ENCODE assay signal across 15 cellular contexts in the genomic region with DNA sequence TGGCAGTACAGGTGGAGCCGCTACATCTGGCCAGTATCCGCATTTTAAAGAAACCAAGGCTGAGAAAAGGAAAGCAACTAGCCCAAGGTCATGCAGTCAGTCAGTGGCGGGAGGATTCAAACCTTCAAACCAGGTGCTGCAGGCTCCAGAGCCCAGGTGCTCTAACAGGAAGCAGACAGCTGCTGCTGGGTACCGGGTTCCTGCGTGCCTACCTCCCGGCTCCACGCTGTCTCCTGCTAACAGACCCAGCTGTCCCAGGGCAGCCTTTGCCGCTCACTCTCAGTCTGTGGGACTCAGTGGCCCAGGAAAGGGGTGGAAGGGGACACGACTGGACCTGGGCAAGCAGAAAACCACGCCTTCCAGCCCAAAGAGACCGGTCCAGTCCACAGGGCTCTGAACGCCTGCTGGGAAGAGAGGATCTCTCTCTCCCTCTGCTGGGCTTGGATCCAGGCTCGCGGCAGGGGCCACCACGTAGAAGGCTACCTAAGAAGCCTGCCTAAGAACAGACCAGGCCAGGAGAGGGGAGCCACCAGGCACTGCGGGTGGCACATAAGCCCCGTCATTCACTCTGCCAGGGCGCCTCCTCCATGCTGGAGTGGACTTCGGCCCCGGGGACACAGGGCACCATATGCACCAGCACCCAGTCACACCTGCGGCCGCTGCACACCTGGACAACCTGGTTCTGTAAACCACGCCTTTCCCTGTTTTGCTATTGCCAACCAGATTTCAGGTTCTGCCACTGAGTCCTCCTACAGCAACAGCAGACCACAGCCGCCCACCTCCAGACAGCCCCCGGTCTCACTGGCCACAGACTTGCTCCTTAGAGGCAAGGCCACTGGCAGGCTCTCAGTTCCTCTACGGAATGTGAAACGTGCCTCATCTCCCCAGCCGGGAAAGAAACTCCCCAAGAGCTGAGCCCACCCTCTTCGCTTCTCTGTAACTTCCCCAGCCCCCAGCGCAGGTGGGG. TPM values are rescaled to one million over a fixed set of nuclear protein-coding genes. Genes with fewer than 3 reads are reported as not detected.
DNase-seq lines count a peak whose midpoint lies in the region; ATAC-seq, FAIRE-seq and TF ChIP-seq lines count a peak whose summit lies in the region.
"Had no signal": no experiment of that assay in that cellular context is flagged by ENCODE, and none has a peak within 500 bp of the region (broad histone marks: within the 10 kb centered on the region; RNA-seq: fewer than 3 reads in every experiment).

No MANE protein-coding gene starts in this region.

- H3K4me1 ChIP-seq in right atrium auricular region (peaks cover 0 to 70% of the 10 kb centered on the region in 2 donors), H1 (replicated peaks in 1 of 4; ENCODE audit: control insufficient read depth in 3 of 4, insufficient read depth in 4 of 4, low read length in 3 of 4) (peaks cover 2 to 17% (median 6%) of the 10 kb centered on the region in 4 experiments; a peak in 6 of 7 replicates), uterus (peaks cover 12 to 39% of the 10 kb centered on the region in 2 donors)

- H3K9me3 Mint-ChIP-seq in nephron: no peaks in the 10 kb centered on the region
- H3K9me3 Mint-ChIP-seq: natural killer cell had no signal

- WGBS in H1 (ENCODE audit: extremely low coverage in 1 of 2, insufficient coverage in 1 of 2, insufficient read length in 1 of 2, insufficient replicate concordance in 2 of 2, low coverage in 1 of 2, low lambda C conversion rate in 2 of 2, missing lambda C conversion rate in 1 of 2), 2 experiments: 87% methylated on average over 30 of the region's 30 CpGs; no CpG with 5 or more reads in 1 of the 2 experiments

- peaks cover 8% of the 10 kb centered on the region for H3K79me1 ChIP-seq in H1 (ENCODE audit: low read depth, low read length)

- H3K23ac ChIP-seq in H1 (ENCODE audit: insufficient read length): no peak overlapping the region

- H3K36me3 Mint-ChIP-seq in nephron (ENCODE audit: low read depth): peaks cover 49% of the 10 kb centered on the region
- H3K36me3 Mint-ChIP-seq: natural killer cell had no signal

- intact Hi-C loops in left ventricle myocardium superior (cut with micrococcal nuclease): no loop called here
- intact Hi-C loops in uterus (cut with DNase I; ENCODE audit: low total_unique reads): no loop called here

- peaks cover 15 to 27% of the 10 kb centered on the region in 2 experiments for H4K20me1 ChIP-seq in H1 (replicated peaks in 1 of 2; ENCODE audit: control insufficient read depth in 1 of 2, insufficient read depth in 2 of 2, low read length in 2 of 2)

- no peak overlapping the region for H3K4me2 ChIP-seq in H1 (ENCODE audit: insufficient read depth in 1 of 2, low read depth in 2 of 2, low read length in 2 of 2)
- H3K4me2 ChIP-seq: KMS-11 had no signal

- TF ChIP-seq RAD21 in H1 (IDR thresholded peaks at IDR 0.05 in 1 of 2, conservative IDR thresholded peaks at IDR 0.05 in 1 of 2; ENCODE audit: low read depth in 2 of 2, low read length in 2 of 2): no peak

- TF ChIP-seq CTCF in right atrium auricular region (IDR thresholded peaks at IDR 0.05) (no peak), H1 (IDR thresholded peaks at IDR 0.05; ENCODE audit: control extremely low read depth in 1 of 3, insufficient read depth in 1 of 3, low read depth in 1 of 3, low read length in 3 of 3) (no peak), nephron (IDR thresholded peaks at IDR 0.05; ENCODE audit: unreplicated experiment in 3 of 3) (no peak), uterus (IDR thresholded peaks at IDR 0.05) (no peak)

- no peak overlapping the region for H2AK5ac ChIP-seq in H1 (ENCODE audit: low read depth, low read length)

- H2BK120ac ChIP-seq in H1 (replicated peaks; ENCODE audit: low read depth, low read length): no peak overlapping the region

- DNase-seq in right atrium auricular region (ENCODE audit: low spot score): no peak
- DNase-seq in left ventricle myocardium superior: no peak
- DNase-seq in H1 (ENCODE audit: low read depth in 1 of 2, low spot score in 2 of 2): no peak
- no peak for DNase-seq in uterus
- no peak for DNase-seq in globus pallidus (ENCODE audit: low spot score)
- DNase-seq in NCI-H1092 (lab: John Stamatoyannopoulos, UW): no peak
- DNase-seq: activated T-cell treated with anti-CD3 and anti-CD28 coated beads, Interleukin-2, amount 50 U/mL, for 48 hours; natural killer cell; NCI-H2227 treated with DMSO at 0.1 percent for 48 hours; SW 1271 had no signal

- H3K23me2 ChIP-seq in H1 (ENCODE audit: low read depth, low read length): peaks cover 7% of the 10 kb centered on the region; the same call in 1 of the 2 replicates

- H3K27ac ChIP-seq in right atrium auricular region: peak overlapping the region; percentile 99 to 100
- peak overlapping the region; percentile 57 for H3K27ac ChIP-seq in H1 (ENCODE audit: low read depth, low read length)
- peak overlapping the region; percentile 94 to 99 for H3K27ac ChIP-seq in uterus
- H3K27ac ChIP-seq: KMS-11 had no signal

- TF ChIP-seq POLR2A in H1 (IDR thresholded peaks at IDR 0.05; ENCODE audit: control extremely low read depth in 1 of 2, low read depth in 2 of 2, low read length in 2 of 2) (no peak; a peak in 1 of 3 replicates), uterus (IDR thresholded peaks at IDR 0.05) (no peak)

- H4K8ac ChIP-seq in H1 (ENCODE audit: extremely low read depth, insufficient read depth, low read length): peak overlapping the region; percentile 86

- CTCF ChIA-PET in H1 (lab: Charles Lee; ENCODE audit: partially characterized antibody): no interaction called here

- H2BK20ac ChIP-seq in H1 (ENCODE audit: low read length): no peak overlapping the region

- H3K4me1 Mint-ChIP-seq in nephron: peaks cover 30% of the 10 kb centered on the region

- POLR2A ChIA-PET in H1 (lab: Charles Lee; ENCODE audit: partially characterized antibody): interaction anchor here (0.6 to 24.8 kb wide), 5 partner anchors 11 to 76 kb away, joined by 3 to 870 read pairs (median 7); a partner anchor contains a TSS

- H3K4ac ChIP-seq in H1 (replicated peaks; ENCODE audit: insufficient read length, low read depth, low read length): no peak overlapping the region

- no peak overlapping the region for H2BK12ac ChIP-seq in H1 (ENCODE audit: low read depth, low read length)

- H3K9me3 ChIP-seq in right atrium auricular region: no peaks in the 10 kb centered on the region
- no peaks in the 10 kb centered on the region for H3K9me3 ChIP-seq in H1 (ENCODE audit: insufficient read depth in 2 of 2, low read depth in 1 of 2, low read length in 1 of 2)
- no peaks in the 10 kb centered on the region for H3K9me3 ChIP-seq in uterus

- H3K36me3 ChIP-seq in right atrium auricular region: peaks cover 75% of the 10 kb centered on the region
- H3K36me3 ChIP-seq in H1 (ENCODE audit: control insufficient read depth in 2 of 4, insufficient read depth in 4 of 4, low read length in 3 of 4): peaks cover 21 to 50% (median 37%) of the 10 kb centered on the region in 4 experiments
- H3K36me3 ChIP-seq in uterus: no peaks in the 10 kb centered on the region

- H2BK5ac ChIP-seq in H1 (ENCODE audit: low read depth, low read length): no peak overlapping the region; the same call in 1 of the 2 replicates

- H3K27me3 ChIP-seq in right atrium auricular region: no peaks in the 10 kb centered on the region
- no peaks in the 10 kb centered on the region for H3K27me3 ChIP-seq in H1 (replicated peaks in 1 of 4; ENCODE audit: control insufficient read depth in 3 of 4, extremely low read depth in 1 of 4, insufficient read depth in 3 of 4, low read length in 3 of 4)
- no peaks in the 10 kb centered on the region for H3K27me3 ChIP-seq in uterus

- H4K91ac ChIP-seq in H1 (replicated peaks; ENCODE audit: insufficient read length, low read length): no peak overlapping the region

- H3K27me3 Mint-ChIP-seq in nephron (ENCODE audit: low read depth): no peaks in the 10 kb centered on the region

- no peak overlapping the region for H2AFZ ChIP-seq in H1 (ENCODE audit: low read length)

- H4K5ac ChIP-seq in H1 (ENCODE audit: insufficient read length, low read depth, low read length): no peak overlapping the region

- TF ChIP-seq EP300 in H1 (IDR thresholded peaks at IDR 0.05; ENCODE audit: borderline replicate concordance in 1 of 2, low read depth in 2 of 2, low read length in 2 of 2): no peak

- FAIRE-seq in H1 (lab: Jason Lieb, UNC): no peak

- H3K4me3 ChIP-seq in right atrium auricular region (peak overlapping the region in 1 of 2 donors; percentile 2), H1 (ENCODE audit: extremely low read depth in 1 of 4, insufficient read depth in 2 of 4, low read depth in 3 of 4, low read length in 4 of 4) (no peak overlapping the region), uterus (no peak overlapping the region)

- ATAC-seq in left ventricle myocardium superior (no peak), GM18858 (IDR thresholded peaks at IDR 0.05; ENCODE audit: unreplicated experiment) (no peak)
- ATAC-seq: activated CD4-positive, CD25-positive, alpha-beta regulatory T cell treated with anti-CD3 and anti-CD28 coated beads, Interleukin-2, amount 50 U/mL, for 24 hours; natural killer cell had no signal

- no peak overlapping the region for H2BK15ac ChIP-seq in H1 (ENCODE audit: low read length)

- no peak overlapping the region for H3K14ac ChIP-seq in H1 (ENCODE audit: insufficient read length)

- H3K18ac ChIP-seq in H1 (ENCODE audit: extremely low read depth, low read length): no peak overlapping the region

- H3K56ac ChIP-seq in H1 (replicated peaks; ENCODE audit: insufficient read length, low read depth, low read length): no peak overlapping the region

- peak overlapping the region in 2 of 3 experiments; percentile 28 to 41 for H3K27ac Mint-ChIP-seq in nephron

- peaks cover 8 to 42% of the 10 kb centered on the region in 2 experiments; a peak in 3 of 4 replicates for H3K79me2 ChIP-seq in H1 (ENCODE audit: control insufficient read depth in 1 of 2, insufficient read depth in 2 of 2, low read length in 2 of 2)

- H3K4me3 Mint-ChIP-seq in nephron: no peak overlapping the region
- H3K4me3 Mint-ChIP-seq: natural killer cell had no signal

- no peak overlapping the region for H3K9ac ChIP-seq in H1 (replicated peaks in 1 of 4; ENCODE audit: extremely low read depth in 1 of 4, low read depth in 3 of 4, low read length in 3 of 4)
- H3K9ac ChIP-seq: KMS-11 had no signal

RNA-seq across cellular contexts. Expression of a gene that starts 4.6 kb away (rescaled TPM):
- total RNA-seq in right atrium auricular region (100 to 1,000 TPM in 1 of 2 donors, 10 to 100 TPM in 1; 46.2 to 202 TPM), left ventricle myocardium superior (68.5 TPM), uterus (100 to 1,000 TPM in 2 of 4 donors, 10 to 100 TPM in 1, 1 to 10 TPM in 1; 7.1 to 119 (median 91.9) TPM)
- total RNA-seq in H1 (2021; fragmentation: NEBNext Ultra II Directional; extraction: Animal tissue kit (Norgen Biotek cat#: 25700)): 78.1 and 80.8 TPM in 2 replicates
- 53.2 and 76.8 TPM in 2 replicates for polyA plus RNA-seq in H1 (2011; rRNA removed)
- 70.8 TPM for polyA plus RNA-seq in H1 (2011; cell fraction: cytosol; rRNA removed)
- 106 TPM for polyA plus RNA-seq in H1 (2011; cell fraction: nucleus; rRNA removed)
- 67.8 to 88.3 TPM (median 85.3 TPM) in 4 replicates for polyA plus RNA-seq in H1 (2012, experiment 1 of 2)
- polyA plus RNA-seq in H1 (2012, experiment 2 of 2): 51.5 TPM
- 41.4 TPM for polyA plus RNA-seq in H1 (2013, experiment 1 of 2)
- polyA plus RNA-seq in H1 (2013, experiment 2 of 2): 42.2 TPM
- polyA minus RNA-seq in H1 (2011; rRNA and poly(A)+ RNA removed): 29.4 and 48.1 TPM in 2 replicates
- 45.4 TPM for polyA minus RNA-seq in H1 (2011; cell fraction: cytosol; rRNA and poly(A)+ RNA removed)
- polyA minus RNA-seq in H1 (2011; cell fraction: nucleus; rRNA and poly(A)+ RNA removed): 29.7 TPM

RNA-seq across cellular contexts. Expression of a gene that starts 18.9 kb away (rescaled TPM):
- total RNA-seq in right atrium auricular region (1,000 to 10,000 TPM; 1,205 to 1,737 TPM), left ventricle myocardium superior (2,417 TPM), uterus (1,000 to 10,000 TPM in 2 of 4 donors, 100 to 1,000 TPM in 2; 936 to 2,469 (median 1,635) TPM)
- total RNA-seq in H1 (2021; fragmentation: NEBNext Ultra II Directional; extraction: Animal tissue kit (Norgen Biotek cat#: 25700)): 3,380 and 3,443 TPM in 2 replicates
- 1,554 and 2,482 TPM in 2 replicates for polyA plus RNA-seq in H1 (2011; rRNA removed)
- polyA plus RNA-seq in H1 (2011; cell fraction: cytosol; rRNA removed): 2,432 TPM
- polyA plus RNA-seq in H1 (2011; cell fraction: nucleus; rRNA removed): 2,476 TPM
- 3,535 to 4,309 TPM (median 3,652 TPM) in 4 replicates for polyA plus RNA-seq in H1 (2012, experiment 1 of 2)
- 3,970 TPM for polyA plus RNA-seq in H1 (2012, experiment 2 of 2)
- 1,821 TPM for polyA plus RNA-seq in H1 (2013, experiment 1 of 2)
- 1,896 TPM for polyA plus RNA-seq in H1 (2013, experiment 2 of 2)
- polyA minus RNA-seq in H1 (2011; rRNA and poly(A)+ RNA removed): 1,497 and 1,567 TPM in 2 replicates
- polyA minus RNA-seq in H1 (2011; cell fraction: cytosol; rRNA and poly(A)+ RNA removed): 2,226 TPM
- polyA minus RNA-seq in H1 (2011; cell fraction: nucleus; rRNA and poly(A)+ RNA removed): 1,168 TPM

RNA-seq across cellular contexts. Expression of a gene that starts 33.5 kb away (rescaled TPM):
- total RNA-seq in right atrium auricular region (1,000 to 10,000 TPM; 1,342 to 2,195 TPM), left ventricle myocardium superior (1,046 TPM), uterus (under 1 TPM in 1 of 4 donors, not detected in 3; 0.67 TPM)
- total RNA-seq in H1 (2021; fragmentation: NEBNext Ultra II Directional; extraction: Animal tissue kit (Norgen Biotek cat#: 25700)): 86.2 and 87.4 TPM in 2 replicates
- 206 and 227 TPM in 2 replicates for polyA plus RNA-seq in H1 (2011; rRNA removed)
- 162 TPM for polyA plus RNA-seq in H1 (2011; cell fraction: cytosol; rRNA removed)
- polyA plus RNA-seq in H1 (2011; cell fraction: nucleus; rRNA removed): 147 TPM
- polyA plus RNA-seq in H1 (2012, experiment 1 of 2): 91.2 to 153 TPM (median 146 TPM) in 4 replicates
- polyA plus RNA-seq in H1 (2012, experiment 2 of 2): 175 TPM
- 74.9 TPM for polyA plus RNA-seq in H1 (2013, experiment 1 of 2)
- 74.3 TPM for polyA plus RNA-seq in H1 (2013, experiment 2 of 2)
- polyA minus RNA-seq in H1 (2011; rRNA and poly(A)+ RNA removed): 24.2 and 37.1 TPM in 2 replicates
- 54.2 TPM for polyA minus RNA-seq in H1 (2011; cell fraction: cytosol; rRNA and poly(A)+ RNA removed)
- 39.7 TPM for polyA minus RNA-seq in H1 (2011; cell fraction: nucleus; rRNA and poly(A)+ RNA removed)
- total RNA-seq: epithelial cell of proximal tubule, natural killer cell had no signal

RNA-seq across cellular contexts. Expression of a gene that starts 41.2 kb away (rescaled TPM):
- total RNA-seq in right atrium auricular region (10 to 100 TPM; 10.9 to 11.4 TPM), left ventricle myocardium superior (19.8 TPM), uterus (10 to 100 TPM in 3 of 4 donors, 1 to 10 TPM in 1; 10.0 to 39.4 (median 23.4) TPM)
- 41.4 and 51.4 TPM in 2 replicates for total RNA-seq in H1 (2021; fragmentation: NEBNext Ultra II Directional; extraction: Animal tissue kit (Norgen Biotek cat#: 25700))
- 30.2 and 50.9 TPM in 2 replicates for polyA plus RNA-seq in H1 (2011; rRNA removed)
- 20.8 TPM for polyA plus RNA-seq in H1 (2011; cell fraction: cytosol; rRNA removed)
- 63.1 TPM for polyA plus RNA-seq in H1 (2011; cell fraction: nucleus; rRNA removed)
- 38.4 to 43.8 TPM (median 41.8 TPM) in 4 replicates for polyA plus RNA-seq in H1 (2012, experiment 1 of 2)
- 41.0 TPM for polyA plus RNA-seq in H1 (2012, experiment 2 of 2)
- 50.9 TPM for polyA plus RNA-seq in H1 (2013, experiment 1 of 2)
- polyA plus RNA-seq in H1 (2013, experiment 2 of 2): 51.6 TPM
- polyA minus RNA-seq in H1 (2011; rRNA and poly(A)+ RNA removed): 15.1 and 22.0 TPM in 2 replicates
- 18.9 TPM for polyA minus RNA-seq in H1 (2011; cell fraction: cytosol; rRNA and poly(A)+ RNA removed)
- polyA minus RNA-seq in H1 (2011; cell fraction: nucleus; rRNA and poly(A)+ RNA removed): 25.7 TPM

Comparison
In these comparisons a context has a peak if more than half of its experiments do, and no peak if none do; other contexts are left out.
1. RNA of a gene that starts 33.5 kb away (total RNA-seq): 1,342 to 2,195 TPM in right atrium auricular region, 1,046 TPM in left ventricle myocardium superior (single experiment) and 86.2 to 87.4 TPM in H1; 0.67 TPM in uterus; every median in the first group is over 10 times any median in the second.
2. Peak in every context shown above with its lines, with median percentiles within 50 percentile points of each other: H3K27ac ChIP-seq.